Comparison of ENCODE assay signal across 8 cellular contexts in the genomic region with DNA sequence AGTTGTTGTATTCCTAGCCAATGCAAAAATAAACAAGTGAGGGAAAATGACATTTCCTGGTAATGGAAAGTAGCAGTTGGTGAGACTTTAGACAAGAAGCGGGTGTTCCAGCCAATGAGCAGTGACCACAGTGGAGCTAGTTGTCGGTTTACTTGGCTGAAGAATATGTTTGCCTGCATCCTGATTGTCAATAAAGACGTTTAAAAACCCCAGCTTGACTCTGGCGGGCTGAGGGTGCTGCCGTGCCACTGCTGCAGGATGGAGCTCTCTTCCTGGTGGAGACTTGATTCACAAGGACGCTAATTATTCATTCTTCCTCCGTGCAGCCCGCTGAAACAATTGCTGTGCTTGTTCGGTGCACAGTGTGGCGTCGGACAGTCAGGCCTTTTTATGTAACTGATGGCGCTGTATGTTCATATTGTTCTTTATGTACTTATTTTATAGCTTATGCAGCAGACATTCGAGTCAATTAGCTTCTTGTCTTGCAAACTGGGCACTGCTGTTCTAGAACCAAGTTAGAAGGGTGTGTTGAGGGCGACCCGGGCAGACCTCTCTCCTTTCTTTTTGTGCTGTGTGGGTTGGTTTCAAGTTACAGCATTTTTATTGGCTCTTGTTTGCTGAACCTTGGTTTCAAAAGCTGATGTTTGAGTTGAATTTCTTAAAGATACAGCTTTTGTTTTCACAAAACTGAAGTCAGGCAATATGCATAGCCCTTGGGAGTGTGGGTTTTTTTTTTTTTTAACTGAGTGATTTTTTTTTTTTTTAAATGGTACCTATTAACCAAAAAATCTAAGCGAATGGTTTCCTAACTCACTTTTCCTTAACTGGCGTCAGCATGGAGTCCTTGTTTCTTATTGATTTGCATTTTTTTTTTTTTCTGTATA.
A peak's percentile ranks its signal among the peaks of the same experiment; 100 is the strongest.
DNase-seq lines count a peak whose midpoint lies in the region; ATAC-seq lines count a peak whose summit lies in the region.

No MANE protein-coding gene starts in this region.

- no peaks in the 10 kb centered on the region for H3K27me3 ChIP-seq in skeletal muscle tissue (ENCODE audit: control insufficient read depth in 3 of 3, insufficient read depth in 3 of 3, low read length in 3 of 3)

- peak; percentile 71 for ATAC-seq in GM21786 (IDR thresholded peaks at IDR 0.05; ENCODE audit: unreplicated experiment)
- no peak for ATAC-seq in HG03565 (IDR thresholded peaks at IDR 0.05; ENCODE audit: unreplicated experiment)

- peaks cover 45 to 58% (median 48%) of the 10 kb centered on the region in 3 donors for H3K4me1 ChIP-seq in skeletal muscle tissue (ENCODE audit: control insufficient read depth in 3 of 3, insufficient read depth in 3 of 3, low read length in 3 of 3)

- DNase-seq in Caki2 (ENCODE audit: low read depth) = peak; percentile 83
- DNase-seq in NCI-H2107 (lab: John Stamatoyannopoulos, UW) = peak; percentile 51
- DNase-seq in brain pericyte (ENCODE audit: low read depth, low spot score) = peak; percentile 72
- peak; percentile 62 for DNase-seq in iPS-NIHi7 (ENCODE audit: extremely low spot score)
- DNase-seq in activated T-cell treated with anti-CD3 and anti-CD28 coated beads, Interleukin-2, amount 50 U/mL, for 1 hour = no peak

- no peaks in the 10 kb centered on the region for H3K9me3 ChIP-seq in skeletal muscle tissue (ENCODE audit: control insufficient read depth in 3 of 3, low read length in 3 of 3)

- H3K27ac ChIP-seq in skeletal muscle tissue (ENCODE audit: low read depth, low read length) = peak overlapping the region; percentile 52

- peak overlapping the region in 2 of 3 donors; percentile 32 to 65 for H3K9ac ChIP-seq in skeletal muscle tissue (ENCODE audit: low read depth in 1 of 3, low read length in 3 of 3)

- H3K4me3 ChIP-seq in skeletal muscle tissue (ENCODE audit: low read length in 3 of 3) = peak overlapping the region; percentile 57 to 74 (median 67)

- in situ Hi-C loops in Caki2 (cut with HindIII; ENCODE audit: low pct_unique_long_range_greater_than_20kb, low sequenced_read_pairs) = no loop called here

- peaks cover 0 to 2% (median 0%) of the 10 kb centered on the region in 3 donors for H3K36me3 ChIP-seq in skeletal muscle tissue (ENCODE audit: control insufficient read depth in 3 of 3, insufficient read depth in 3 of 3, low read length in 3 of 3)
